In genomic region chr6:153162646-153163045, GRCh38 we compare ENCODE assay signal across 20 cellular contexts. TPM values are rescaled to one million over a fixed set of nuclear protein-coding genes. Genes with fewer than 3 reads are reported as not detected.
DNase-seq lines count a peak whose midpoint lies in the region; ATAC-seq and TF ChIP-seq lines count a peak whose summit lies in the region.
"Had no signal": no experiment of that assay in that cellular context is flagged by ENCODE, and none has a peak within 500 bp of the region (broad histone marks: within the 10 kb centered on the region; RNA-seq: fewer than 3 reads in every experiment).

No MANE protein-coding gene starts in this region.

- H3K27ac Mint-ChIP-seq in natural killer cell treated with Interleukin-12 subunit alpha and Interleukin-12 subunit beta and Interleukin-15 and Interleukin-18, amount 100 ng/mL, for 72 hours, result no peak overlapping the region
- H3K27ac Mint-ChIP-seq: CD4-positive, alpha-beta memory T cell had no signal

- no peak overlapping the region for H3K4me3 ChIP-seq in choroid plexus epithelial cell (ENCODE audit: low read depth, low read length)
- H3K4me3 ChIP-seq: GM23248, MG63, Peyer's patch had no signal

- no peak for TF ChIP-seq CTCF in choroid plexus epithelial cell (conservative IDR thresholded peaks at IDR 0.05; ENCODE audit: low read depth, low read length)

- H3K4me3 Mint-ChIP-seq in natural killer cell treated with Interleukin-12 subunit alpha and Interleukin-12 subunit beta and Interleukin-15 and Interleukin-18, amount 100 ng/mL, for 72 hours, result no peak overlapping the region
- H3K4me3 Mint-ChIP-seq: CD4-positive, alpha-beta memory T cell had no signal

- no peaks in the 10 kb centered on the region for H3K9me3 Mint-ChIP-seq in natural killer cell treated with Interleukin-12 subunit alpha and Interleukin-12 subunit beta and Interleukin-15 and Interleukin-18, amount 100 ng/mL, for 72 hours

- DNase-seq in Ammon's horn (ENCODE audit: low spot score), result peak; percentile 9
- peak; percentile 68 for DNase-seq in OCI-M1 (lab: John Stamatoyannopoulos, UW)
- DNase-seq in choroid plexus epithelial cell (ENCODE audit: low read depth), result peak; percentile 14
- peak; percentile 13 for DNase-seq in inferior parietal cortex (ENCODE audit: extremely low spot score)
- DNase-seq in natural killer cell treated with Interleukin-12 subunit alpha and Interleukin-12 subunit beta and Interleukin-15 and Interleukin-18, amount 100 ng/mL, for 72 hours (ENCODE audit: low spot score), result no peak
- DNase-seq in activated CD4-positive, CD25-positive, alpha-beta regulatory T cell (lab: John Stamatoyannopoulos, UW), result no peak
- DNase-seq: 8988T; CD4-positive, alpha-beta memory T cell; DMS79 treated with DMSO at 0.1 percent for 48 hours; GM23248; MG63; NCI-H1092; NCI-H146; NCI-H2081 treated with DMSO at 0.1 percent for 48 hours; NCI-H510A; Peyer's patch; Right ventricle myocardium superior; SK-N-SH had no signal

- no peaks in the 10 kb centered on the region for H3K4me1 Mint-ChIP-seq in natural killer cell treated with Interleukin-12 subunit alpha and Interleukin-12 subunit beta and Interleukin-15 and Interleukin-18, amount 100 ng/mL, for 72 hours (ENCODE audit: low read depth in 2 of 2)
- H3K4me1 Mint-ChIP-seq: CD4-positive, alpha-beta memory T cell had no signal

- ATAC-seq in HG03196 (IDR thresholded peaks at IDR 0.05; ENCODE audit: unreplicated experiment) (no peak), HG03159 (IDR thresholded peaks at IDR 0.05; ENCODE audit: unreplicated experiment) (no peak)
- no peak for ATAC-seq in natural killer cell treated with Interleukin-12 subunit alpha and Interleukin-12 subunit beta and Interleukin-15 and Interleukin-18, amount 100 ng/mL, for 72 hours

- peaks cover 10 to 13% of the 10 kb centered on the region in 2 donors for H3K27me3 Mint-ChIP-seq in natural killer cell treated with Interleukin-12 subunit alpha and Interleukin-12 subunit beta and Interleukin-15 and Interleukin-18, amount 100 ng/mL, for 72 hours

- H3K36me3 Mint-ChIP-seq in natural killer cell treated with Interleukin-12 subunit alpha and Interleukin-12 subunit beta and Interleukin-15 and Interleukin-18, amount 100 ng/mL, for 72 hours, result no peaks in the 10 kb centered on the region
- H3K36me3 Mint-ChIP-seq: CD4-positive, alpha-beta memory T cell had no signal

RNA-seq across cellular contexts. Expression of gene RGS17, which starts 31.6 kb away (rescaled TPM):
- total RNA-seq in natural killer cell treated with Interleukin-12 subunit alpha and Interleukin-12 subunit beta and Interleukin-15 and Interleukin-18, amount 100 ng/mL, for 72 hours, result under 1 TPM; 0.26 to 0.45 TPM
- total RNA-seq: CD4-positive, alpha-beta memory T cell had no signal

Comparison
In these comparisons a context has a peak if more than half of its experiments do, and no peak if none do; other contexts are left out.
1. DNase-seq: peak in Ammon's horn (single experiment), OCI-M1 (single experiment), choroid plexus epithelial cell (single experiment) and inferior parietal cortex (single experiment); none in natural killer cell treated with Interleukin-12 subunit alpha and Interleukin-12 subunit beta and Interleukin-15 and Interleukin-18, amount 100 ng/mL, for 72 hours (single experiment) and activated CD4-positive, CD25-positive, alpha-beta regulatory T cell (0 of 4).